ENCODE assay signal across 15 cellular contexts in genomic region chr10:33066558-33067236, GRCh38.
A peak's percentile ranks its signal among the peaks of the same experiment; 100 is the strongest.
DNase-seq lines count a peak whose midpoint lies in the region; ATAC-seq and TF ChIP-seq lines count a peak whose summit lies in the region.
"Had no signal": no experiment of that assay in that cellular context is flagged by ENCODE, and none has a peak within 500 bp of the region (broad histone marks: within the 10 kb centered on the region; RNA-seq: fewer than 3 reads in every experiment).

No MANE protein-coding gene starts in this region.

- no peak for ATAC-seq in GM21529 (IDR thresholded peaks at IDR 0.05; ENCODE audit: unreplicated experiment)
- no peak for ATAC-seq in HG03469 (IDR thresholded peaks at IDR 0.05; ENCODE audit: unreplicated experiment)
- ATAC-seq: stimulated activated memory B cell treated with anti-CD40 and anti-IgM and Interleukin-4, amounts not matched to agents 10 μg/mL and 1 μg/mL and 100 μg/mL, for 72 hours had no signal

- H3K27me3 ChIP-seq in Loucy (ENCODE audit: insufficient read depth, low read length, poor library complexity, severe bottlenecking): no peaks in the 10 kb centered on the region

- POLR2A ChIA-PET in GM10248 (lab: Yijun Ruan, JAX): no interaction called here

- no peaks in the 10 kb centered on the region for H3K9me3 ChIP-seq in Loucy (ENCODE audit: insufficient read depth, low read depth, low read length)

- H3K36me3 ChIP-seq in Loucy (ENCODE audit: insufficient read depth, low read length): no peaks in the 10 kb centered on the region

- no peaks in the 10 kb centered on the region for H3K4me1 ChIP-seq in Loucy (ENCODE audit: insufficient read depth, low read length, poor library complexity, severe bottlenecking)
- H3K4me1 ChIP-seq: parathyroid adenoma had no signal

- H3K4me3 ChIP-seq in Loucy (ENCODE audit: low read length, poor library complexity, severe bottlenecking) (no peak overlapping the region), cardiac fibroblast (replicated peaks in 1 of 2; ENCODE audit: low read depth in 2 of 2, low read length in 2 of 2) (no peak overlapping the region)
- H3K4me3 ChIP-seq: lung had no signal

- DNase-seq in COLO829 (ENCODE audit: low spot score) (peak; percentile 67), cardiac fibroblast (ENCODE audit: low read depth in 2 of 2) (peak; percentile 79 to 87), myocyte (ENCODE audit: low read depth) (peak; percentile 41), GM10248 (ENCODE audit: extremely low spot score) (no peak), midbrain (lab: John Stamatoyannopoulos, UW) (no peak)
- DNase-seq: activated naive CD4-positive, alpha-beta T cell treated with Interleukin-2 at 50 U/mL for 16 hours; DMS 273 treated with DMSO at 0.1 percent for 48 hours; NCI-H1092 treated with DMSO at 0.1 percent for 48 hours; stimulated activated CD4-positive, alpha-beta T cell treated with anti-CD3 and anti-CD28 coated beads, Interleukin-1b, Interleukin-23, amount 100 ng/mL, for 48 hours had no signal

- no peaks in the 10 kb centered on the region for H3F3A ChIP-seq in Loucy (ENCODE audit: low read depth)

- TF ChIP-seq CTCF in Loucy (conservative IDR thresholded peaks at IDR 0.05; ENCODE audit: low read length) (peak; percentile 27), cardiac fibroblast (IDR thresholded peaks at IDR 0.05; ENCODE audit: low read depth, low read length) (peak; percentile 25), GM10248 (IDR thresholded peaks at IDR 0.05; ENCODE audit: control extremely low read depth, extremely low read depth, low read depth, missing control alignments) (no peak)

- no peaks in the 10 kb centered on the region for H3K79me2 ChIP-seq in Loucy (ENCODE audit: insufficient read depth, low read length)
- H3K79me2 ChIP-seq: parathyroid adenoma had no signal

- CTCF ChIA-PET in GM10248 (lab: Yijun Ruan, JAX): interaction anchor here (1.0 to 1.5 kb wide), 3 partner anchors 8 to 17 kb away, joined by 3 to 4 read pairs (median 3); no protein-coding TSS in a partner anchor

- no peaks in the 10 kb centered on the region for H4K20me1 ChIP-seq in Loucy (ENCODE audit: insufficient read depth, low read length, poor library complexity, severe bottlenecking)

- no peak overlapping the region for H2AFZ ChIP-seq in Loucy (ENCODE audit: low read length)
- H2AFZ ChIP-seq: parathyroid adenoma had no signal

- no peaks in the 10 kb centered on the region for H3K9me2 ChIP-seq in Loucy (replicated peaks; ENCODE audit: low read depth, low read length)

- no peak overlapping the region for H3K9ac ChIP-seq in Loucy (ENCODE audit: low read depth, low read length, poor library complexity, severe bottlenecking)
- H3K9ac ChIP-seq: parathyroid adenoma had no signal

- H3K4me2 ChIP-seq in Loucy (ENCODE audit: low read depth, low read length, poor library complexity, severe bottlenecking): no peak overlapping the region

Comparison
In these comparisons a context has a peak if more than half of its experiments do, and no peak if none do; other contexts are left out.
1. DNase-seq: peak in COLO829 (single experiment), cardiac fibroblast (2 of 2) and myocyte (single experiment); none in GM10248 (single experiment) and midbrain (single experiment).